Comparison of ENCODE assay signal across 18 cellular contexts in genomic region chr19:43762814-43763213, GRCh38. TPM values are rescaled to one million over a fixed set of nuclear protein-coding genes. Genes with fewer than 3 reads are reported as not detected.
DNase-seq lines count a peak whose midpoint lies in the region; ATAC-seq and TF ChIP-seq lines count a peak whose summit lies in the region.
"Had no signal": no experiment of that assay in that cellular context is flagged by ENCODE, and none has a peak within 500 bp of the region (broad histone marks: within the 10 kb centered on the region; RNA-seq: fewer than 3 reads in every experiment).

No MANE protein-coding gene starts in this region.

- intact Hi-C loops in IMR-90 (cut with micrococcal nuclease): no loop called here

- BruUV-seq in IMR-90 (replicated peaks; lab: Mats Ljungman, UMichigan): no TSS peak

- H3K9ac ChIP-seq in IMR-90 (ENCODE audit: low read depth, low read length) (no peak overlapping the region), skeletal muscle tissue (ENCODE audit: low read depth in 1 of 3, low read length in 3 of 3) (no peak overlapping the region)

- CTCF ChIA-PET in IMR-90 (lab: Yijun Ruan, JAX): no interaction called here

- peak overlapping the region; percentile 92 for H3K27ac Mint-ChIP-seq in activated T-cell treated with anti-CD3 and anti-CD28 coated beads, Interleukin-2, amount 50 U/mL, for 24 hours
- H3K27ac Mint-ChIP-seq in activated naive CD8-positive, alpha-beta T cell treated with anti-CD3 and anti-CD28 coated beads for 36 hours: peak overlapping the region; percentile 77

- H4K8ac ChIP-seq in IMR-90 (ENCODE audit: low read depth in 2 of 2, low read length in 2 of 2): peak overlapping the region in 1 of 2 experiments; percentile 12; a peak in 1 of 4 replicates

- peaks cover 0 to 18% of the 10 kb centered on the region in 2 experiments; a peak in 2 of 4 replicates for H3K79me1 ChIP-seq in IMR-90 (ENCODE audit: low read depth in 1 of 2, low read length in 2 of 2)

- TF ChIP-seq POLR2A in IMR-90 (IDR thresholded peaks at IDR 0.05; ENCODE audit: low read depth, low read length): no peak

- no peak overlapping the region for H3K4me2 ChIP-seq in IMR-90 (ENCODE audit: low read depth, low read length)

- H2AK9ac ChIP-seq in IMR-90 (replicated peaks; ENCODE audit: low read depth, low read length, poor library complexity): peak overlapping the region; percentile 30

- H2BK120ac ChIP-seq in IMR-90 (ENCODE audit: low read depth, low read length): no peak overlapping the region

- peaks cover 47% of the 10 kb centered on the region for H3K36me3 Mint-ChIP-seq in activated T-cell treated with anti-CD3 and anti-CD28 coated beads, Interleukin-2, amount 50 U/mL, for 24 hours (ENCODE audit: low read depth)
- H3K36me3 Mint-ChIP-seq in activated T-cell treated with anti-CD3 and anti-CD28 coated beads, Interleukin-2, amount 50 U/mL, for 4 hours (ENCODE audit: insufficient read depth): peaks cover 14% of the 10 kb centered on the region
- H3K36me3 Mint-ChIP-seq in activated naive CD8-positive, alpha-beta T cell treated with anti-CD3 and anti-CD28 coated beads for 36 hours: peaks cover 45% of the 10 kb centered on the region

- POLR2A ChIA-PET in IMR-90 (lab: Charles Lee; ENCODE audit: unreplicated experiment): no interaction called here

- no peak for DNase-seq in activated T-cell treated with anti-CD3 and anti-CD28 coated beads, Interleukin-2, amount 50 U/mL, for 24 hours
- DNase-seq in activated T-cell treated with anti-CD3 and anti-CD28 coated beads, Interleukin-2, amount 50 U/mL, for 4 hours: no peak
- DNase-seq in IMR-90 (no peak), GM13976 (ENCODE audit: low spot score) (no peak)
- DNase-seq in activated naive CD8-positive, alpha-beta T cell treated with anti-CD3 and anti-CD28 coated beads for 36 hours: no peak
- no peak for DNase-seq in effector CD4-positive, alpha-beta T cell
- DNase-seq: COR-L47; NCI-H1048; NCI-H526 treated with DMSO at 0.1 percent for 48 hours; SJCRH30; stimulated activated CD4-positive, alpha-beta T cell treated with anti-CD3 and anti-CD28 coated beads, Interleukin-15, amount 100 ng/mL, for 24 hours; uterus had no signal

- dilution Hi-C loops in IMR-90 (cut with HindIII; ENCODE audit: low sequenced_read_pairs, unreplicated experiment): no loop called here

- peak overlapping the region; percentile 8 for H2AFZ ChIP-seq in IMR-90 (replicated peaks; ENCODE audit: low read length, poor library complexity)

- H3K9me3 Mint-ChIP-seq in activated T-cell treated with anti-CD3 and anti-CD28 coated beads, Interleukin-2, amount 50 U/mL, for 24 hours: no peaks in the 10 kb centered on the region
- H3K9me3 Mint-ChIP-seq in activated T-cell treated with anti-CD3 and anti-CD28 coated beads, Interleukin-2, amount 50 U/mL, for 4 hours: no peaks in the 10 kb centered on the region
- H3K9me3 Mint-ChIP-seq in activated naive CD8-positive, alpha-beta T cell treated with anti-CD3 and anti-CD28 coated beads for 36 hours: no peaks in the 10 kb centered on the region

- no peak overlapping the region for H3K56ac ChIP-seq in IMR-90 (ENCODE audit: extremely low read depth, insufficient read depth, low read length)

- peak overlapping the region; percentile 38; the same call in 1 of the 2 replicates for H3K23ac ChIP-seq in IMR-90 (ENCODE audit: low read depth, low read length)

- WGBS in IMR-90 (ENCODE audit: extremely low coverage in 2 of 2, insufficient read length in 1 of 2), 2 experiments: no CpG with 5 or more reads among the region's 3 CpGs

- TF ChIP-seq CTCF in IMR-90 (conservative IDR thresholded peaks at IDR 0.05; ENCODE audit: low read depth, low read length) (no peak), GM13976 (IDR thresholded peaks at IDR 0.05; ENCODE audit: borderline replicate concordance, control extremely low read depth, extremely low read depth, insufficient read depth, missing control alignments) (no peak)

- peak overlapping the region; percentile 37; the same call in 1 of the 2 replicates for H3K14ac ChIP-seq in IMR-90 (replicated peaks; ENCODE audit: low read depth, low read length)

- no peaks in the 10 kb centered on the region for H3K9me3 ChIP-seq in IMR-90 (ENCODE audit: control insufficient read depth, insufficient read depth, low read length)
- H3K9me3 ChIP-seq in skeletal muscle tissue (ENCODE audit: control insufficient read depth in 3 of 3, low read length in 3 of 3): no peaks in the 10 kb centered on the region
- H3K9me3 ChIP-seq: SJCRH30, uterus had no signal

- peak overlapping the region; percentile 55 for H2AK5ac ChIP-seq in IMR-90 (ENCODE audit: low read depth, low read length)

- H4K91ac ChIP-seq in IMR-90 (ENCODE audit: insufficient read depth, low read depth, low read length): no peak overlapping the region

- no peaks in the 10 kb centered on the region for H3K27me3 ChIP-seq in IMR-90 (ENCODE audit: control insufficient read depth, insufficient read depth, low read length)
- H3K27me3 ChIP-seq in skeletal muscle tissue (ENCODE audit: control insufficient read depth in 3 of 3, insufficient read depth in 3 of 3, low read length in 3 of 3): no peaks in the 10 kb centered on the region
- H3K27me3 ChIP-seq: SJCRH30, uterus had no signal

- peak overlapping the region; percentile 50; the same call in 1 of the 2 replicates for H2BK20ac ChIP-seq in IMR-90 (ENCODE audit: low read depth, low read length)

- ATAC-seq in activated T-cell treated with anti-CD3 and anti-CD28 coated beads, Interleukin-2, amount 50 U/mL, for 4 hours: no peak
- ATAC-seq in IMR-90 (ENCODE audit: low read depth): no peak
- ATAC-seq in GM18907 (IDR thresholded peaks at IDR 0.05; ENCODE audit: unreplicated experiment): no peak

- H3K27me3 Mint-ChIP-seq in activated T-cell treated with anti-CD3 and anti-CD28 coated beads, Interleukin-2, amount 50 U/mL, for 24 hours: no peaks in the 10 kb centered on the region
- H3K27me3 Mint-ChIP-seq in activated T-cell treated with anti-CD3 and anti-CD28 coated beads, Interleukin-2, amount 50 U/mL, for 4 hours (ENCODE audit: low read depth): no peaks in the 10 kb centered on the region
- H3K27me3 Mint-ChIP-seq in activated naive CD8-positive, alpha-beta T cell treated with anti-CD3 and anti-CD28 coated beads for 36 hours: no peaks in the 10 kb centered on the region

- H3K9me1 ChIP-seq in IMR-90 (ENCODE audit: insufficient read depth, low read length): peaks cover 26% of the 10 kb centered on the region

- H2BK5ac ChIP-seq in IMR-90 (ENCODE audit: low read depth, low read length, poor library complexity, severe bottlenecking): peak overlapping the region; percentile 5

- H3K4me1 ChIP-seq in IMR-90 (ENCODE audit: control insufficient read depth, insufficient read depth, low read length) (peaks cover 19% of the 10 kb centered on the region), skeletal muscle tissue (ENCODE audit: control insufficient read depth in 3 of 3, insufficient read depth in 3 of 3, low read length in 3 of 3) (peaks cover 0 to 18% (median 2%) of the 10 kb centered on the region in 3 donors)
- H3K4me1 ChIP-seq: SJCRH30, uterus had no signal

- H3K4me1 Mint-ChIP-seq in activated T-cell treated with anti-CD3 and anti-CD28 coated beads, Interleukin-2, amount 50 U/mL, for 24 hours (ENCODE audit: low read depth): peaks cover 72% of the 10 kb centered on the region
- peaks cover 62% of the 10 kb centered on the region for H3K4me1 Mint-ChIP-seq in activated T-cell treated with anti-CD3 and anti-CD28 coated beads, Interleukin-2, amount 50 U/mL, for 4 hours (ENCODE audit: low read depth)
- H3K4me1 Mint-ChIP-seq in activated naive CD8-positive, alpha-beta T cell treated with anti-CD3 and anti-CD28 coated beads for 36 hours: peaks cover 66% of the 10 kb centered on the region

- H3K4me3 ChIP-seq in IMR-90 (ENCODE audit: insufficient read depth, low read depth, low read length) (no peak overlapping the region), skeletal muscle tissue (ENCODE audit: low read length in 3 of 3) (no peak overlapping the region)
- H3K4me3 ChIP-seq: SJCRH30, uterus had no signal

- no peak overlapping the region for H3K18ac ChIP-seq in IMR-90 (ENCODE audit: low read depth, low read length)

- no peak overlapping the region for H2BK15ac ChIP-seq in IMR-90 (ENCODE audit: low read depth, low read length)

- H4K20me1 ChIP-seq in IMR-90 (ENCODE audit: insufficient read depth, low read length): no peaks in the 10 kb centered on the region

- TF ChIP-seq RAD21 in IMR-90 (IDR thresholded peaks at IDR 0.05; ENCODE audit: low read length): no peak

- H3K27ac ChIP-seq in IMR-90 (ENCODE audit: insufficient read depth, low read length) (no peak overlapping the region), skeletal muscle tissue (ENCODE audit: low read depth, low read length) (peak overlapping the region; percentile 40)
- H3K27ac ChIP-seq: SJCRH30, uterus had no signal

- in situ Hi-C loops in IMR-90 (cut with MboI; ENCODE audit: low sequenced_read_pairs) (no loop called here), GM13976 (cut with MboI; ENCODE audit: low sequenced_read_pairs, unreplicated experiment) (no loop called here)

- H3K4me3 Mint-ChIP-seq in activated T-cell treated with anti-CD3 and anti-CD28 coated beads, Interleukin-2, amount 50 U/mL, for 24 hours: no peak overlapping the region
- H3K4me3 Mint-ChIP-seq in activated T-cell treated with anti-CD3 and anti-CD28 coated beads, Interleukin-2, amount 50 U/mL, for 4 hours: no peak overlapping the region
- H3K4me3 Mint-ChIP-seq in activated naive CD8-positive, alpha-beta T cell treated with anti-CD3 and anti-CD28 coated beads for 36 hours: no peak overlapping the region

- peak overlapping the region; percentile 65 for H3K4ac ChIP-seq in IMR-90 (ENCODE audit: low read depth, low read length)

- H4K5ac ChIP-seq in IMR-90 (ENCODE audit: low read depth, low read length): no peak overlapping the region

- no peaks in the 10 kb centered on the region for H3K36me3 ChIP-seq in IMR-90 (ENCODE audit: control insufficient read depth, insufficient read depth, low read length)
- no peaks in the 10 kb centered on the region for H3K36me3 ChIP-seq in skeletal muscle tissue (ENCODE audit: control insufficient read depth in 3 of 3, insufficient read depth in 3 of 3, low read length in 3 of 3)
- H3K36me3 ChIP-seq: SJCRH30, uterus had no signal

RNA-seq across cellular contexts. Expression of gene SMG9, which starts 8.1 kb away (rescaled TPM):
- total RNA-seq in activated T-cell treated with anti-CD3 and anti-CD28 coated beads, Interleukin-2, amount 50 U/mL, for 4 hours: 100 to 1,000 TPM; 102 to 114 (median 109) TPM
- total RNA-seq in IMR-90 (2012; rRNA removed): 4.8 and 5.8 TPM in 2 replicates
- 21.4 and 24.3 TPM in 2 replicates for polyA plus RNA-seq in IMR-90 (2012; rRNA removed)
- 8.3 and 9.1 TPM in 2 replicates for polyA plus RNA-seq in IMR-90 (2012; cell fraction: cytosol; rRNA removed)
- polyA plus RNA-seq in IMR-90 (2012; cell fraction: nucleus; rRNA removed; ENCODE audit: low replicate concordance): 60.7 and 76.3 TPM in 2 replicates
- 10 to 100 TPM; 55.7 to 58.1 TPM for total RNA-seq in activated naive CD8-positive, alpha-beta T cell treated with anti-CD3 and anti-CD28 coated beads for 36 hours
- 6.3 TPM for total RNA-seq in skeletal muscle tissue

RNA-seq across cellular contexts. Expression of gene KCNN4, which starts 18.0 kb away (rescaled TPM):
- total RNA-seq in activated T-cell treated with anti-CD3 and anti-CD28 coated beads, Interleukin-2, amount 50 U/mL, for 4 hours: 100 to 1,000 TPM in 1 of 3 donors, 10 to 100 TPM in 2; 90.6 to 123 (median 94.7) TPM
- 0.54 and 0.83 TPM in 2 replicates for total RNA-seq in IMR-90 (2012; rRNA removed)
- polyA plus RNA-seq in IMR-90 (2012; rRNA removed): 0.99 and 1.2 TPM in 2 replicates
- polyA plus RNA-seq in IMR-90 (2012; cell fraction: cytosol; rRNA removed): 0.80 and 0.93 TPM in 2 replicates
- 1.3 and 4.5 TPM in 2 replicates for polyA plus RNA-seq in IMR-90 (2012; cell fraction: nucleus; rRNA removed; ENCODE audit: low replicate concordance)
- total RNA-seq in activated naive CD8-positive, alpha-beta T cell treated with anti-CD3 and anti-CD28 coated beads for 36 hours: 10 to 100 TPM; 38.9 to 41.5 TPM
- total RNA-seq in skeletal muscle tissue: 1.0 TPM
- total RNA-seq: endothelial cell of umbilical vein had no signal

RNA-seq across cellular contexts. Expression of gene LYPD5, which starts 39.4 kb away (rescaled TPM):
- under 1 TPM in 2 of 3 donors, not detected in 1; 0.53 to 0.87 TPM for total RNA-seq in activated T-cell treated with anti-CD3 and anti-CD28 coated beads, Interleukin-2, amount 50 U/mL, for 4 hours
- total RNA-seq in IMR-90 (2012; rRNA removed) (under 0.01 and 0.36 TPM in 2 replicates), skeletal muscle tissue (not detected)
- 0.27 and 0.31 TPM in 2 replicates for polyA plus RNA-seq in IMR-90 (2012; rRNA removed)
- 0.15 and 0.93 TPM in 2 replicates for polyA plus RNA-seq in IMR-90 (2012; cell fraction: cytosol; rRNA removed)
- polyA plus RNA-seq in IMR-90 (2012; cell fraction: nucleus; rRNA removed; ENCODE audit: low replicate concordance): 0.36 and 0.54 TPM in 2 replicates
- total RNA-seq in activated naive CD8-positive, alpha-beta T cell treated with anti-CD3 and anti-CD28 coated beads for 36 hours: 1 to 10 TPM; 1.6 TPM
- total RNA-seq: astrocyte, endothelial cell of umbilical vein had no signal

RNA-seq across cellular contexts. Expression of gene IRGC, which starts 46.9 kb away (rescaled TPM):
- not detected for total RNA-seq in activated T-cell treated with anti-CD3 and anti-CD28 coated beads, Interleukin-2, amount 50 U/mL, for 4 hours
- total RNA-seq in IMR-90 (2012; rRNA removed) (not detected in 2 replicates), skeletal muscle tissue (not detected)
- not detected in 2 replicates for polyA plus RNA-seq in IMR-90 (2012; rRNA removed)
- not detected in 2 replicates for polyA plus RNA-seq in IMR-90 (2012; cell fraction: cytosol; rRNA removed)
- polyA plus RNA-seq in IMR-90 (2012; cell fraction: nucleus; rRNA removed; ENCODE audit: low replicate concordance): not detected in 2 replicates
- total RNA-seq in activated naive CD8-positive, alpha-beta T cell treated with anti-CD3 and anti-CD28 coated beads for 36 hours: not detected
- total RNA-seq: astrocyte, endothelial cell of umbilical vein, kidney epithelial cell, renal cortical epithelial cell, SJCRH30, uterus had no signal
- polyA plus RNA-seq: endothelial cell of umbilical vein had no signal

Comparison
In these comparisons a context has a peak if more than half of its experiments do, and no peak if none do; other contexts are left out.
1. RNA of gene KCNN4, which starts 18.0 kb away (total RNA-seq): 90.6 to 123 TPM in activated T-cell treated with anti-CD3 and anti-CD28 coated beads, Interleukin-2, amount 50 U/mL, for 4 hours and 38.9 to 41.5 TPM in activated naive CD8-positive, alpha-beta T cell treated with anti-CD3 and anti-CD28 coated beads for 36 hours; 1.0 TPM in skeletal muscle tissue (single experiment) and 0.54 to 0.83 TPM in IMR-90; every median in the first group is over 10 times any median in the second.